12 cellular contexts compared by ENCODE assay signal in genomic region chr15:48096355-48096786, GRCh38. TPM values are rescaled to one million over a fixed set of nuclear protein-coding genes. Genes with fewer than 3 reads are reported as not detected.
DNase-seq lines count a peak whose midpoint lies in the region; ATAC-seq and TF ChIP-seq lines count a peak whose summit lies in the region.
"Had no signal": no experiment of that assay in that cellular context is flagged by ENCODE, and none has a peak within 500 bp of the region (broad histone marks: within the 10 kb centered on the region; RNA-seq: fewer than 3 reads in every experiment).

No MANE protein-coding gene starts in this region.

- TF ChIP-seq CTCF in osteocyte (IDR thresholded peaks at IDR 0.05) = no peak

- no peak overlapping the region for H3K4me3 Mint-ChIP-seq in stimulated activated effector memory CD8-positive, alpha-beta T cell treated with anti-CD3 and anti-CD28 coated beads, Interleukin-12 subunit alpha, Interleukin-12 subunit beta, amount 100 ng/mL, for 72 hours
- no peak overlapping the region for H3K4me3 Mint-ChIP-seq in osteocyte (ENCODE audit: unreplicated experiment)
- H3K4me3 Mint-ChIP-seq: activated naive CD4-positive, alpha-beta T cell treated with anti-CD3 and anti-CD28 coated beads, Interleukin-2, amount 10 ng/mL, durations not matched to agents 7 days and 5 days; memory B cell had no signal

- H3K27ac Mint-ChIP-seq in stimulated activated effector memory CD8-positive, alpha-beta T cell treated with anti-CD3 and anti-CD28 coated beads, Interleukin-12 subunit alpha, Interleukin-12 subunit beta, amount 100 ng/mL, for 72 hours = no peak overlapping the region
- H3K27ac Mint-ChIP-seq in osteocyte (ENCODE audit: unreplicated experiment) = no peak overlapping the region
- H3K27ac Mint-ChIP-seq: activated naive CD4-positive, alpha-beta T cell treated with anti-CD3 and anti-CD28 coated beads, Interleukin-2, amount 10 ng/mL, durations not matched to agents 7 days and 5 days; memory B cell had no signal

- H3K27me3 Mint-ChIP-seq in osteocyte (ENCODE audit: unreplicated experiment) = peaks cover 3% of the 10 kb centered on the region

- DNase-seq in stimulated activated effector memory CD8-positive, alpha-beta T cell treated with anti-CD3 and anti-CD28 coated beads, Interleukin-12 subunit alpha, Interleukin-12 subunit beta, amount 100 ng/mL, for 72 hours (ENCODE audit: low spot score in 2 of 2) = no peak
- DNase-seq in osteocyte (ENCODE audit: extremely low spot score, unreplicated experiment) (no peak), NOMO-1 treated with dmso at 0.1 percent for 144 hours (lab: John Stamatoyannopoulos, UW; ENCODE audit: unreplicated experiment) (no peak), DMS153 treated with DMSO at 0.1 percent for 48 hours (lab: John Stamatoyannopoulos, UW; ENCODE audit: unreplicated experiment) (no peak)
- DNase-seq: activated naive CD4-positive, alpha-beta T cell treated with anti-CD3 and anti-CD28 coated beads, Interleukin-2, amount 10 ng/mL, durations not matched to agents 7 days and 5 days; C1 segment of cervical spinal cord; small intestine had no signal

- no peaks in the 10 kb centered on the region for H3K4me1 Mint-ChIP-seq in stimulated activated effector memory CD8-positive, alpha-beta T cell treated with anti-CD3 and anti-CD28 coated beads, Interleukin-12 subunit alpha, Interleukin-12 subunit beta, amount 100 ng/mL, for 72 hours
- peaks cover 4% of the 10 kb centered on the region for H3K4me1 Mint-ChIP-seq in osteocyte (ENCODE audit: unreplicated experiment)
- H3K4me1 Mint-ChIP-seq: activated naive CD4-positive, alpha-beta T cell treated with anti-CD3 and anti-CD28 coated beads, Interleukin-2, amount 10 ng/mL, durations not matched to agents 7 days and 5 days; memory B cell had no signal

- no peaks in the 10 kb centered on the region for H3K36me3 Mint-ChIP-seq in stimulated activated effector memory CD8-positive, alpha-beta T cell treated with anti-CD3 and anti-CD28 coated beads, Interleukin-12 subunit alpha, Interleukin-12 subunit beta, amount 100 ng/mL, for 72 hours
- H3K36me3 Mint-ChIP-seq in osteocyte (ENCODE audit: unreplicated experiment) = no peaks in the 10 kb centered on the region
- H3K36me3 Mint-ChIP-seq: activated naive CD4-positive, alpha-beta T cell treated with anti-CD3 and anti-CD28 coated beads, Interleukin-2, amount 10 ng/mL, durations not matched to agents 7 days and 5 days; memory B cell had no signal

- no peaks in the 10 kb centered on the region for H3K9me3 Mint-ChIP-seq in stimulated activated effector memory CD8-positive, alpha-beta T cell treated with anti-CD3 and anti-CD28 coated beads, Interleukin-12 subunit alpha, Interleukin-12 subunit beta, amount 100 ng/mL, for 72 hours
- H3K9me3 Mint-ChIP-seq in osteocyte (ENCODE audit: unreplicated experiment) = no peaks in the 10 kb centered on the region
- H3K9me3 Mint-ChIP-seq: activated naive CD4-positive, alpha-beta T cell treated with anti-CD3 and anti-CD28 coated beads, Interleukin-2, amount 10 ng/mL, durations not matched to agents 7 days and 5 days; memory B cell had no signal

- ATAC-seq in GM19351 (IDR thresholded peaks at IDR 0.05; ENCODE audit: unreplicated experiment) = peak; percentile 95
- ATAC-seq in HG02759 (IDR thresholded peaks at IDR 0.05; ENCODE audit: unreplicated experiment) = peak; percentile 65
- peak; percentile 68 for ATAC-seq in HG03457 (IDR thresholded peaks at IDR 0.05; ENCODE audit: unreplicated experiment)
- ATAC-seq in stimulated activated effector memory CD8-positive, alpha-beta T cell treated with anti-CD3 and anti-CD28 coated beads, Interleukin-12 subunit alpha, Interleukin-12 subunit beta, amount 100 ng/mL, for 72 hours = peak; percentile 26

RNA-seq across cellular contexts. Expression of gene SLC24A5, which starts 24.4 kb away (rescaled TPM):
- total RNA-seq in osteocyte = not detected in 2 replicates
- total RNA-seq: activated CD8-positive, alpha-beta memory T cell treated with anti-CD3 and anti-CD28 coated beads for 36 hours had no signal

Comparison
In these comparisons a context has a peak if more than half of its experiments do, and no peak if none do; other contexts are left out.
1. ATAC-seq: peak in every context shown above with its lines; median percentile 95 in GM19351; 68 in HG03457; 65 in HG02759; 26 in stimulated activated effector memory CD8-positive, alpha-beta T cell treated with anti-CD3 and anti-CD28 coated beads, Interleukin-12 subunit alpha, Interleukin-12 subunit beta, amount 100 ng/mL, for 72 hours.